Comparison of ENCODE assay signal across 24 cellular contexts in the genomic region with DNA sequence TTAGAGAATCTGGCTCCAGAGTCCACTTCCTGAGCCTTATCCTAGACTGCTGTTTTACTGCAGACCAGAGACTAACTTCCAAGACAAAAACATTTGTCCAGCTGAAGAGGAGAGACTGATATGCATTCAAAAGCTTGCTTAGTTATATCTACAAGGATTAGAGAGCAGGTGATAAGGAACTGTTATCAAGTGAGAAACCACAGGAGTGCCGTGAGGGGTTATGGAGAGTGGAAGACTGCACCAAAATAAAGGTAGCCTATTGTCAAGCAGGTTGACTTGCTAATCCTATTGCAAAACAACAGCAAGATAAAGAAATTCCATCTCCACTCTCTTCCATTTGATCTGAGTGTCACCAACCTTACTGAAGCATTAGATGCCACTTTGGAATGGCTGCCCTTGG.
"Had no signal": no experiment of that assay in that cellular context is flagged by ENCODE, and none has a peak within 500 bp of the region (broad histone marks: within the 10 kb centered on the region; RNA-seq: fewer than 3 reads in every experiment).

No MANE protein-coding gene starts in this region.

- H3K36me3 Mint-ChIP-seq: activated naive CD8-positive, alpha-beta T cell had no signal

- H3K4me3 ChIP-seq: heart right ventricle, testis, vagina had no signal

- H3K4me1 Mint-ChIP-seq: activated CD4-positive, alpha-beta T cell treated with anti-CD3 and anti-CD28 coated beads for 36 hours; activated T-helper 17 cell treated with anti-CD3 and anti-CD28 coated beads, Interleukin-2, amount 50 U/mL, for 72 hours had no signal

- H3K36me3 ChIP-seq: vagina had no signal

- H3K9me3 Mint-ChIP-seq: activated B cell treated with CpG ODN at 0.5 μM for 24 hours; activated T-cell treated with anti-CD3 and anti-CD28 coated beads, Interleukin-2, amount 50 U/mL, for 24 hours; activated T-helper 17 cell treated with anti-CD3 and anti-CD28 coated beads, Interleukin-2, amount 50 U/mL, for 72 hours; neural crest cell; stimulated activated naive B cell treated with anti-CD40 and anti-IgM and Interleukin-4, amounts not matched to agents 10 μg/mL and 1 μg/mL and 100 μg/mL, for 72 hours had no signal

- H3K27ac Mint-ChIP-seq: activated B cell treated with CpG ODN at 0.5 μM for 24 hours; activated CD4-positive, alpha-beta T cell treated with anti-CD3 and anti-CD28 coated beads for 36 hours; activated naive CD8-positive, alpha-beta T cell; activated T-cell treated with anti-CD3 and anti-CD28 coated beads, Interleukin-2, amount 50 U/mL, for 24 hours; activated T-helper 17 cell treated with anti-CD3 and anti-CD28 coated beads, Interleukin-2, amount 50 U/mL, for 72 hours; stimulated activated naive B cell treated with anti-CD40 and anti-IgM and Interleukin-4, amounts not matched to agents 10 μg/mL and 1 μg/mL and 100 μg/mL, for 72 hours; type B pancreatic cell had no signal

- DNase-seq: activated B cell treated with CpG ODN at 0.5 μM for 24 hours; activated CD4-positive, alpha-beta T cell treated with anti-CD3 and anti-CD28 coated beads for 36 hours; activated CD4-positive, alpha-beta T cell treated with anti-CD3 and anti-CD28 coated beads, Interleukin-2, amount 50 U/mL, for 4 hours; activated CD8-positive, alpha-beta memory T cell treated with anti-CD3 and anti-CD28 coated beads for 24 hours; activated CD8-positive, alpha-beta memory T cell treated with anti-CD3 and anti-CD28 coated beads, Interleukin-2, amount 50 U/mL, for 4 hours; activated naive CD4-positive, alpha-beta T cell; activated T-cell treated with anti-CD3 and anti-CD28 coated beads, Interleukin-2, amount 50 U/mL, for 24 hours; amniotic stem cell; cortex of kidney; heart right ventricle; kidney; mammary epithelial cell; small intestine; stimulated activated CD4-positive, alpha-beta T cell treated with anti-CD3 and anti-CD28 coated beads, Interleukin-15, amount 100 ng/mL, for 24 hours; stimulated activated naive B cell treated with anti-CD40 and anti-IgM and Interleukin-4, amounts not matched to agents 10 μg/mL and 1 μg/mL and 100 μg/mL, for 72 hours; T-helper 9 cell; testis had no signal

- H3K9me3 ChIP-seq: heart right ventricle, testis, vagina had no signal

- ATAC-seq: activated CD4-positive, alpha-beta T cell treated with anti-CD3 and anti-CD28 coated beads for 36 hours; activated T-helper 17 cell treated with anti-CD3 and anti-CD28 coated beads, Interleukin-2, amount 50 U/mL, for 72 hours; heart right ventricle; sciatic nerve; stimulated activated naive B cell treated with anti-CD40 and anti-IgM and Interleukin-4, amounts not matched to agents 10 μg/mL and 1 μg/mL and 100 μg/mL, for 72 hours had no signal

- H3K27ac ChIP-seq: epithelial cell of prostate, heart right ventricle, testis, vagina had no signal

- H3K27me3 Mint-ChIP-seq: activated B cell treated with CpG ODN at 0.5 μM for 24 hours; stimulated activated naive B cell treated with anti-CD40 and anti-IgM and Interleukin-4, amounts not matched to agents 10 μg/mL and 1 μg/mL and 100 μg/mL, for 72 hours had no signal

- H3K4me3 Mint-ChIP-seq: activated B cell treated with CpG ODN at 0.5 μM for 24 hours; activated CD4-positive, alpha-beta T cell treated with anti-CD3 and anti-CD28 coated beads for 36 hours; activated naive CD8-positive, alpha-beta T cell; activated T-cell treated with anti-CD3 and anti-CD28 coated beads, Interleukin-2, amount 50 U/mL, for 24 hours; activated T-helper 17 cell treated with anti-CD3 and anti-CD28 coated beads, Interleukin-2, amount 50 U/mL, for 72 hours; neural crest cell; stimulated activated naive B cell treated with anti-CD40 and anti-IgM and Interleukin-4, amounts not matched to agents 10 μg/mL and 1 μg/mL and 100 μg/mL, for 72 hours; type B pancreatic cell had no signal
